23 cellular contexts compared by ENCODE assay signal in the genomic region with DNA sequence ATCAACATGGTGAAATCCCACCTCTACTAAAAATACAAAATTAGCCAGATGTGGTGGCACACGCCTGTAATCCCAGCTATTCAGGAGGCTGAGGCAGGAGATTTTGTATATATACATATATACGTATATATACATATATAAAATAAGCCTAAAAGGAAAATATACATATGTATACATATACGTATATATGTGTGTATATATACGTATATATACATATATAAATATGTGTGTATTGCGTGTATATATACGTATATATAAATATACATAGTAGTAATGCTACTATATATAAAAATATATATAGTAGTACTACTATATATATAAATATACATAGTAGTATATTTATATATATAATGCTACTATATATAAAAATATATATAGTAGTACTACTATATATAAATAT.
"Had no signal": no experiment of that assay in that cellular context is flagged by ENCODE, and none has a peak within 500 bp of the region (broad histone marks: within the 10 kb centered on the region; RNA-seq: fewer than 3 reads in every experiment).

No MANE protein-coding gene starts in this region.

- FAIRE-seq: urothelium cell line had no signal

- H3K4me1 Mint-ChIP-seq: naive thymus-derived CD8-positive, alpha-beta T cell; nephron; neural crest cell; stimulated activated effector memory CD8-positive, alpha-beta T cell treated with anti-CD3 and anti-CD28 coated beads, Interleukin-12 subunit alpha, Interleukin-12 subunit beta, amount 100 ng/mL, for 72 hours had no signal

- ATAC-seq: heart right ventricle; lower lobe of right lung; naive thymus-derived CD8-positive, alpha-beta T cell; right lobe of liver; stimulated activated effector memory CD8-positive, alpha-beta T cell treated with anti-CD3 and anti-CD28 coated beads, Interleukin-12 subunit alpha, Interleukin-12 subunit beta, amount 100 ng/mL, for 72 hours; upper lobe of right lung had no signal

- H3K27me3 Mint-ChIP-seq: naive thymus-derived CD8-positive, alpha-beta T cell; stimulated activated naive CD8-positive, alpha-beta T cell treated with anti-CD3 and anti-CD28 coated beads, Interleukin-15, Interleukin-2, amounts not matched to agents 100 ng/mL and 50 ng/mL, for 24 hours had no signal

- H3K9me3 ChIP-seq: heart right ventricle, lower lobe of right lung, right atrium auricular region, right lobe of liver, suprapubic skin, thoracic aorta, tibial artery, upper lobe of right lung had no signal

- H3K4me3 Mint-ChIP-seq: naive thymus-derived CD8-positive, alpha-beta T cell; nephron; neural crest cell; stimulated activated effector memory CD8-positive, alpha-beta T cell treated with anti-CD3 and anti-CD28 coated beads, Interleukin-12 subunit alpha, Interleukin-12 subunit beta, amount 100 ng/mL, for 72 hours; stimulated activated naive CD8-positive, alpha-beta T cell treated with anti-CD3 and anti-CD28 coated beads, Interleukin-15, Interleukin-2, amounts not matched to agents 100 ng/mL and 50 ng/mL, for 24 hours had no signal

- H3K4me3 ChIP-seq: heart right ventricle, hepatocyte, lower lobe of right lung, right atrium auricular region, right lobe of liver, suprapubic skin, thoracic aorta, tibial artery, upper lobe of right lung had no signal

- DNase-seq: heart right ventricle; islet precursor cell; lower lobe of right lung; mammary epithelial cell; mesenchymal stem cell; naive thymus-derived CD8-positive, alpha-beta T cell; nucleus accumbens; right lobe of liver; stimulated activated CD4-positive, alpha-beta T cell treated with anti-CD3 and anti-CD28 coated beads, Interleukin-4, amount 100 ng/mL, for 24 hours; stimulated activated naive CD4-positive, alpha-beta T cell; tibial artery; trophoblast cell; upper lobe of right lung had no signal

- H3K27ac Mint-ChIP-seq: nephron; stimulated activated effector memory CD8-positive, alpha-beta T cell treated with anti-CD3 and anti-CD28 coated beads, Interleukin-12 subunit alpha, Interleukin-12 subunit beta, amount 100 ng/mL, for 72 hours; stimulated activated naive CD8-positive, alpha-beta T cell treated with anti-CD3 and anti-CD28 coated beads, Interleukin-15, Interleukin-2, amounts not matched to agents 100 ng/mL and 50 ng/mL, for 24 hours had no signal

- H3K27me3 ChIP-seq: heart right ventricle, hepatocyte, right atrium auricular region, right lobe of liver, suprapubic skin, tibial artery, upper lobe of right lung had no signal

- H3K4me1 ChIP-seq: heart right ventricle, lower lobe of right lung, parathyroid adenoma, right atrium auricular region, suprapubic skin, tibial artery, upper lobe of right lung had no signal

- H3K27ac ChIP-seq: heart right ventricle, hepatocyte, lower lobe of right lung, parathyroid adenoma, right atrium auricular region, right lobe of liver, suprapubic skin, thoracic aorta, tibial artery, upper lobe of right lung had no signal

- H3K9me3 Mint-ChIP-seq: naive thymus-derived CD8-positive, alpha-beta T cell; nephron; neural crest cell; stimulated activated effector memory CD8-positive, alpha-beta T cell treated with anti-CD3 and anti-CD28 coated beads, Interleukin-12 subunit alpha, Interleukin-12 subunit beta, amount 100 ng/mL, for 72 hours; stimulated activated naive CD8-positive, alpha-beta T cell treated with anti-CD3 and anti-CD28 coated beads, Interleukin-15, Interleukin-2, amounts not matched to agents 100 ng/mL and 50 ng/mL, for 24 hours had no signal
